ENCODE assay signal across 14 cellular contexts in genomic region chr4:43234626-43235025, GRCh38.
A peak's percentile ranks its signal among the peaks of the same experiment; 100 is the strongest.
DNase-seq lines count a peak whose midpoint lies in the region; ATAC-seq, FAIRE-seq and TF ChIP-seq lines count a peak whose summit lies in the region.
"Had no signal": no experiment of that assay in that cellular context is flagged by ENCODE, and none has a peak within 500 bp of the region (broad histone marks: within the 10 kb centered on the region; RNA-seq: fewer than 3 reads in every experiment).

No MANE protein-coding gene starts in this region.

- BruUV-seq in IMR-90 (replicated peaks; lab: Mats Ljungman, UMichigan) = no TSS peak

- no peak for TF ChIP-seq EP300 in H1 (IDR thresholded peaks at IDR 0.05; ENCODE audit: borderline replicate concordance in 1 of 2, low read depth in 2 of 2, low read length in 2 of 2)

- H3K4ac ChIP-seq in IMR-90 (ENCODE audit: low read depth, low read length) = no peak overlapping the region
- H3K4ac ChIP-seq in H1 (replicated peaks; ENCODE audit: insufficient read length, low read depth, low read length) = no peak overlapping the region
- no peak overlapping the region for H3K4ac ChIP-seq in mesendoderm (ENCODE audit: low read depth, low read length)

- no peaks in the 10 kb centered on the region for H3K9me1 ChIP-seq in IMR-90 (ENCODE audit: insufficient read depth, low read length)

- H3K4me3 ChIP-seq in IMR-90 (ENCODE audit: insufficient read depth, low read depth, low read length) (no peak overlapping the region), H1 (ENCODE audit: extremely low read depth in 1 of 4, insufficient read depth in 2 of 4, low read depth in 3 of 4, low read length in 4 of 4) (no peak overlapping the region), mesendoderm (ENCODE audit: low read length) (no peak overlapping the region), dorsolateral prefrontal cortex (no peak overlapping the region)
- H3K4me3 ChIP-seq: Peyer's patch had no signal

- H2AK5ac ChIP-seq in IMR-90 (ENCODE audit: low read depth, low read length) (no peak overlapping the region), H1 (ENCODE audit: low read depth, low read length) (no peak overlapping the region), mesendoderm (ENCODE audit: low read length) (no peak overlapping the region)

- no peak overlapping the region for H4K5ac ChIP-seq in IMR-90 (ENCODE audit: low read depth, low read length)
- H4K5ac ChIP-seq in H1 (ENCODE audit: insufficient read length, low read depth, low read length) = no peak overlapping the region
- no peak overlapping the region for H4K5ac ChIP-seq in mesendoderm (ENCODE audit: low read length)

- H2BK20ac ChIP-seq in IMR-90 (ENCODE audit: low read depth, low read length) = no peak overlapping the region
- H2BK20ac ChIP-seq in H1 (ENCODE audit: low read length) = no peak overlapping the region

- no peak overlapping the region for H2BK12ac ChIP-seq in H1 (ENCODE audit: low read depth, low read length)

- H3K36me3 ChIP-seq in IMR-90 (ENCODE audit: control insufficient read depth, insufficient read depth, low read length) (no peaks in the 10 kb centered on the region), H1 (ENCODE audit: control insufficient read depth in 2 of 4, insufficient read depth in 4 of 4, low read length in 3 of 4) (no peaks in the 10 kb centered on the region), mesendoderm (ENCODE audit: control insufficient read depth, insufficient read depth, low read length) (no peaks in the 10 kb centered on the region)
- H3K36me3 ChIP-seq: BE2C, Peyer's patch had no signal

- H4K91ac ChIP-seq in IMR-90 (ENCODE audit: insufficient read depth, low read depth, low read length) (no peak overlapping the region), H1 (replicated peaks; ENCODE audit: insufficient read length, low read length) (no peak overlapping the region)

- dilution Hi-C loops in IMR-90 (cut with HindIII; ENCODE audit: low sequenced_read_pairs, unreplicated experiment) = no loop called here

- no peaks in the 10 kb centered on the region for H3K23me2 ChIP-seq in H1 (ENCODE audit: low read depth, low read length)

- WGBS in IMR-90 (ENCODE audit: extremely low coverage in 2 of 2, insufficient read length in 1 of 2), 2 experiments = no CpG with 5 or more reads among the region's 4 CpGs
- 85% methylated on average over 4 of the region's 4 CpGs; no CpG with 5 or more reads in 1 of the 2 experiments for WGBS in H1 (ENCODE audit: extremely low coverage in 1 of 2, insufficient coverage in 1 of 2, insufficient read length in 1 of 2, insufficient replicate concordance in 2 of 2, low coverage in 1 of 2, low lambda C conversion rate in 2 of 2, missing lambda C conversion rate in 1 of 2), 2 experiments
- WGBS in mesendoderm (ENCODE audit: extremely low coverage, insufficient coverage, low lambda C conversion rate) = no CpG with 5 or more reads among the region's 4 CpGs

- H4K8ac ChIP-seq in IMR-90 (ENCODE audit: low read depth in 2 of 2, low read length in 2 of 2) = no peak overlapping the region
- no peak overlapping the region for H4K8ac ChIP-seq in H1 (ENCODE audit: extremely low read depth, insufficient read depth, low read length)
- H4K8ac ChIP-seq in mesendoderm (ENCODE audit: low read depth, low read length) = no peak overlapping the region

- H3K4me2 ChIP-seq in IMR-90 (ENCODE audit: low read depth, low read length) (no peak overlapping the region), H1 (ENCODE audit: insufficient read depth in 1 of 2, low read depth in 2 of 2, low read length in 2 of 2) (no peak overlapping the region), mesendoderm (ENCODE audit: low read length) (no peak overlapping the region)

- no peak overlapping the region for H2BK120ac ChIP-seq in IMR-90 (ENCODE audit: low read depth, low read length)
- H2BK120ac ChIP-seq in H1 (replicated peaks; ENCODE audit: low read depth, low read length) = no peak overlapping the region
- H2BK120ac ChIP-seq in mesendoderm (ENCODE audit: low read depth, low read length) = no peak overlapping the region

- no peaks in the 10 kb centered on the region for H3K79me2 ChIP-seq in H1 (ENCODE audit: control insufficient read depth in 1 of 2, insufficient read depth in 2 of 2, low read length in 2 of 2)
- no peaks in the 10 kb centered on the region for H3K79me2 ChIP-seq in mesendoderm (ENCODE audit: control insufficient read depth, insufficient read depth, low read length)

- H3K23ac ChIP-seq in IMR-90 (ENCODE audit: low read depth, low read length) (no peak overlapping the region), H1 (ENCODE audit: insufficient read length) (no peak overlapping the region), mesendoderm (ENCODE audit: low read length) (no peak overlapping the region)

- H2AK9ac ChIP-seq in IMR-90 (replicated peaks; ENCODE audit: low read depth, low read length, poor library complexity) = no peak overlapping the region

- no peaks in the 10 kb centered on the region for H4K20me1 ChIP-seq in IMR-90 (ENCODE audit: insufficient read depth, low read length)
- no peaks in the 10 kb centered on the region for H4K20me1 ChIP-seq in H1 (replicated peaks in 1 of 2; ENCODE audit: control insufficient read depth in 1 of 2, insufficient read depth in 2 of 2, low read length in 2 of 2)

- TF ChIP-seq POLR2A in IMR-90 (IDR thresholded peaks at IDR 0.05; ENCODE audit: low read depth, low read length) = no peak
- TF ChIP-seq POLR2A in H1 (IDR thresholded peaks at IDR 0.05; ENCODE audit: control extremely low read depth in 1 of 2, low read depth in 2 of 2, low read length in 2 of 2) = no peak

- no peak for TF ChIP-seq RAD21 in IMR-90 (IDR thresholded peaks at IDR 0.05; ENCODE audit: low read length)
- no peak for TF ChIP-seq RAD21 in H1 (IDR thresholded peaks at IDR 0.05 in 1 of 2, conservative IDR thresholded peaks at IDR 0.05 in 1 of 2; ENCODE audit: low read depth in 2 of 2, low read length in 2 of 2)

- FAIRE-seq in H1 (lab: Jason Lieb, UNC) (no peak), D721Med (lab: Jason Lieb, UNC) (no peak)

- TF ChIP-seq CTCF in IMR-90 (conservative IDR thresholded peaks at IDR 0.05; ENCODE audit: low read depth, low read length) = no peak
- TF ChIP-seq CTCF in H1 (IDR thresholded peaks at IDR 0.05; ENCODE audit: control extremely low read depth in 1 of 3, insufficient read depth in 1 of 3, low read depth in 1 of 3, low read length in 3 of 3) = no peak
- TF ChIP-seq CTCF in D721Med (IDR thresholded peaks at IDR 0.05; ENCODE audit: insufficient read depth, missing control alignments) = no peak
- no peak for TF ChIP-seq CTCF in dorsolateral prefrontal cortex (IDR thresholded peaks at IDR 0.05 in 54 of 56, conservative IDR thresholded peaks at IDR 0.05 in 2 of 56; ENCODE audit: low read depth in 1 of 56, partially characterized antibody in 56 of 56)

- in situ Hi-C loops in IMR-90 (cut with MboI; ENCODE audit: low sequenced_read_pairs) = no loop called here

- H3K4me1 ChIP-seq in IMR-90 (ENCODE audit: control insufficient read depth, insufficient read depth, low read length) (no peaks in the 10 kb centered on the region), H1 (replicated peaks in 1 of 4; ENCODE audit: control insufficient read depth in 3 of 4, insufficient read depth in 4 of 4, low read length in 3 of 4) (no peaks in the 10 kb centered on the region), mesendoderm (ENCODE audit: control insufficient read depth, low read depth, low read length) (no peaks in the 10 kb centered on the region)
- H3K4me1 ChIP-seq: BE2C, Peyer's patch had no signal

- H3K79me1 ChIP-seq in IMR-90 (ENCODE audit: low read depth in 1 of 2, low read length in 2 of 2) (no peaks in the 10 kb centered on the region), H1 (ENCODE audit: low read depth, low read length) (no peaks in the 10 kb centered on the region), mesendoderm (ENCODE audit: low read length) (no peaks in the 10 kb centered on the region)

- H2BK15ac ChIP-seq in IMR-90 (ENCODE audit: low read depth, low read length) = no peak overlapping the region
- H2BK15ac ChIP-seq in H1 (ENCODE audit: low read length) = no peak overlapping the region
- H2BK15ac ChIP-seq in mesendoderm (replicated peaks; ENCODE audit: low read depth) = no peak overlapping the region

- H3K18ac ChIP-seq in IMR-90 (ENCODE audit: low read depth, low read length) (no peak overlapping the region), H1 (ENCODE audit: extremely low read depth, low read length) (no peak overlapping the region), mesendoderm (ENCODE audit: low read length) (no peak overlapping the region)

- H3K9ac ChIP-seq in IMR-90 (ENCODE audit: low read depth, low read length) (no peak overlapping the region), H1 (replicated peaks in 1 of 4; ENCODE audit: extremely low read depth in 1 of 4, low read depth in 3 of 4, low read length in 3 of 4) (no peak overlapping the region), mesendoderm (ENCODE audit: low read length) (no peak overlapping the region)

- peak; percentile 66 for DNase-seq in AG08396 (ENCODE audit: low spot score)
- peak; percentile 44 for DNase-seq in IMR-90
- DNase-seq in H1 (ENCODE audit: low read depth in 1 of 2, low spot score in 2 of 2) = no peak
- peak; percentile 86 for DNase-seq in mesendoderm
- DNase-seq in D721Med (ENCODE audit: insufficient read length, low spot score) = no peak
- no peak for DNase-seq in NCI-H2107 (lab: John Stamatoyannopoulos, UW)
- no peak for DNase-seq in amygdala (lab: John Stamatoyannopoulos, UW)
- DNase-seq in dorsolateral prefrontal cortex = no peak
- DNase-seq: BE2C; CD8-positive, alpha-beta T cell; NCI-H1048; NCI-H69; Peyer's patch; SHP77 had no signal

- intact Hi-C loops in IMR-90 (cut with micrococcal nuclease) (no loop called here), dorsolateral prefrontal cortex (cut with DNase I) (no loop called here)

- no peaks in the 10 kb centered on the region for H3K27me3 ChIP-seq in IMR-90 (ENCODE audit: control insufficient read depth, insufficient read depth, low read length)
- H3K27me3 ChIP-seq in H1 (replicated peaks in 1 of 4; ENCODE audit: control insufficient read depth in 3 of 4, extremely low read depth in 1 of 4, insufficient read depth in 3 of 4, low read length in 3 of 4) = no peaks in the 10 kb centered on the region
- H3K27me3 ChIP-seq in mesendoderm (ENCODE audit: insufficient read depth, low read length, poor library complexity) = no peaks in the 10 kb centered on the region
- no peaks in the 10 kb centered on the region for H3K27me3 ChIP-seq in dorsolateral prefrontal cortex
- H3K27me3 ChIP-seq: BE2C, Peyer's patch had no signal

- CTCF ChIA-PET in IMR-90 (lab: Yijun Ruan, JAX) (no interaction called here), H1 (lab: Charles Lee; ENCODE audit: partially characterized antibody) (no interaction called here)

- no peak overlapping the region for H2AFZ ChIP-seq in IMR-90 (replicated peaks; ENCODE audit: low read length, poor library complexity)
- peak overlapping the region; percentile 55; the same call in 1 of the 2 replicates for H2AFZ ChIP-seq in H1 (ENCODE audit: low read length)

- no peak overlapping the region for H3K27ac ChIP-seq in IMR-90 (ENCODE audit: insufficient read depth, low read length)
- H3K27ac ChIP-seq in H1 (ENCODE audit: low read depth, low read length) = no peak overlapping the region
- H3K27ac ChIP-seq in mesendoderm (ENCODE audit: low read depth, low read length) = no peak overlapping the region
- no peak overlapping the region for H3K27ac ChIP-seq in dorsolateral prefrontal cortex
- H3K27ac ChIP-seq: Peyer's patch had no signal

- H3K9me3 ChIP-seq in IMR-90 (ENCODE audit: control insufficient read depth, insufficient read depth, low read length) = no peaks in the 10 kb centered on the region
- H3K9me3 ChIP-seq in H1 (ENCODE audit: insufficient read depth in 2 of 2, low read depth in 1 of 2, low read length in 1 of 2) = no peaks in the 10 kb centered on the region
- H3K9me3 ChIP-seq: BE2C, Peyer's patch had no signal

- POLR2A ChIA-PET in IMR-90 (lab: Charles Lee; ENCODE audit: unreplicated experiment) (no interaction called here), H1 (lab: Charles Lee; ENCODE audit: partially characterized antibody) (no interaction called here)

- H3K56ac ChIP-seq in IMR-90 (ENCODE audit: extremely low read depth, insufficient read depth, low read length) = no peak overlapping the region
- H3K56ac ChIP-seq in H1 (replicated peaks; ENCODE audit: insufficient read length, low read depth, low read length) = no peak overlapping the region
- H3K56ac ChIP-seq in mesendoderm (ENCODE audit: low read length) = no peak overlapping the region

- no peak overlapping the region for H2BK5ac ChIP-seq in IMR-90 (ENCODE audit: low read depth, low read length, poor library complexity, severe bottlenecking)
- no peak overlapping the region for H2BK5ac ChIP-seq in H1 (ENCODE audit: low read depth, low read length)
- no peak overlapping the region for H2BK5ac ChIP-seq in mesendoderm (ENCODE audit: low read length)

- no peak overlapping the region for H3K14ac ChIP-seq in IMR-90 (replicated peaks; ENCODE audit: low read depth, low read length)
- no peak overlapping the region for H3K14ac ChIP-seq in H1 (ENCODE audit: insufficient read length)

- peak; percentile 35; the same call in 1 of the 2 replicates for ATAC-seq in IMR-90 (ENCODE audit: low read depth)
- ATAC-seq: CD8-positive, alpha-beta T cell had no signal

Comparison
In these comparisons a context has a peak if more than half of its experiments do, and no peak if none do; other contexts are left out.
1. DNase-seq: peak in AG08396 (single experiment), IMR-90 (single experiment) and mesendoderm (single experiment); none in H1 (0 of 2), D721Med (single experiment), NCI-H2107 (single experiment), amygdala (0 of 56) and dorsolateral prefrontal cortex (0 of 10).